Comparison of ENCODE assay signal across 28 cellular contexts in the genomic region with DNA sequence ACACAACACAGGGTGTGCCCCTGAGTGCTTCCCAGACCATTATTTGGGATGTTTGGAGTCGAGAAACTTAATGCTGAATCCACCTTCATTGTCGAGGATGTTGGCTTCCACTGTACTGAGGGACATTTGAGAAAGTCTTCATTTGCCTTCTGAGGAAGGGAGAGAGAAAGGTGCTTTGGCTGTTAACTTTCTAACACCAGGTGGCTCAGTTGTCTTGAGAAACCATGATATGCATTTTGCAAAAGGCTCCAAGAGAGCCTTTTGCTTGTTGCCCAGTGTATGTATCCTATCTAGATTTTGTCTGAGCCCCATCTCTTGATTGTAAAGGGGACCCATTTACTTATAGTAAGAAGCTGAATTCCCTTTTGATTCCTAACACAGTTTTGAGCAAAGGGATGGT. TPM values are rescaled to one million over a fixed set of nuclear protein-coding genes. Genes with fewer than 3 reads are reported as not detected.
DNase-seq lines count a peak whose midpoint lies in the region; ATAC-seq, FAIRE-seq and TF ChIP-seq lines count a peak whose summit lies in the region.
"Had no signal": no experiment of that assay in that cellular context is flagged by ENCODE, and none has a peak within 500 bp of the region (broad histone marks: within the 10 kb centered on the region; RNA-seq: fewer than 3 reads in every experiment).

No MANE protein-coding gene starts in this region.

- no peaks in the 10 kb centered on the region for H3K9me3 ChIP-seq in H9 (ENCODE audit: control insufficient read depth, low read depth, low read length)
- H3K9me3 ChIP-seq in Panc1 (ENCODE audit: control insufficient read depth, insufficient read depth, low read depth, low read length): no peaks in the 10 kb centered on the region
- no peaks in the 10 kb centered on the region for H3K9me3 ChIP-seq in kidney (ENCODE audit: control insufficient read depth in 1 of 2, low read length in 2 of 2)
- H3K9me3 ChIP-seq: testis, uterus had no signal

- DNase-seq in H9 (no peak), NCI-H1105 treated with DMSO at 0.1 percent for 48 hours (lab: John Stamatoyannopoulos, UW) (peak; percentile 21), Panc1 (ENCODE audit: low read depth, low spot score) (no peak), kidney (no peak), coronary artery (ENCODE audit: low spot score) (no peak)
- no peak for DNase-seq in effector memory CD8-positive, alpha-beta T cell
- DNase-seq: activated CD4-positive, alpha-beta T cell treated with anti-CD3 and anti-CD28 coated beads for 1 hour; activated T-cell treated with anti-CD3 and anti-CD28 coated beads for 4 hours; aorta; Calu3; hypothalamus; immature natural killer cell; KBM-7; MV-4-11; NCI-H187 treated with DMSO at 0.1 percent for 48 hours; NCI-H510A; stimulated activated naive CD8-positive, alpha-beta T cell treated with anti-CD3 and anti-CD28 coated beads, Interleukin-15, Interleukin-2, amounts not matched to agents 100 U/mL and 50 U/mL, for 24 hours; testis; uterus had no signal

- H4K20me1 ChIP-seq in H9 (ENCODE audit: control insufficient read depth, insufficient read depth, insufficient read length): no peaks in the 10 kb centered on the region

- no TSS peak for BruUV-seq in Panc1 (replicated peaks; lab: Mats Ljungman, UMichigan)

- no peaks in the 10 kb centered on the region for H3K79me1 ChIP-seq in H9 (ENCODE audit: insufficient read depth, low read depth, low read length, poor library complexity, severe bottlenecking)

- no peak overlapping the region for H2BK5ac ChIP-seq in H9 (ENCODE audit: insufficient read length, low read length)

- no peaks in the 10 kb centered on the region for H3K23me2 ChIP-seq in H9 (ENCODE audit: insufficient read length, low read depth, low read length, poor library complexity, severe bottlenecking)

- no peak overlapping the region for H3K9ac ChIP-seq in H9 (ENCODE audit: extremely low read depth, insufficient read length, low read length)
- no peak overlapping the region for H3K9ac ChIP-seq in kidney (ENCODE audit: low read length in 2 of 2)

- no peak overlapping the region for H3K4ac ChIP-seq in H9 (ENCODE audit: low read depth, low read length)

- WGBS in H9 (ENCODE audit: extremely low coverage, insufficient read length, low lambda C conversion rate): no CpG with 5 or more reads among the region's 2 CpGs

- no peak overlapping the region for H2BK15ac ChIP-seq in H9 (ENCODE audit: low read depth, low read length)

- no peak overlapping the region for H3K56ac ChIP-seq in H9 (ENCODE audit: insufficient read length, low read depth, low read length)

- no peaks in the 10 kb centered on the region for H3K36me3 Mint-ChIP-seq in H9 (ENCODE audit: insufficient read depth in 1 of 3, low read depth in 3 of 3)
- no peaks in the 10 kb centered on the region for H3K36me3 Mint-ChIP-seq in effector memory CD8-positive, alpha-beta T cell (ENCODE audit: insufficient read depth)
- H3K36me3 Mint-ChIP-seq: activated naive CD8-positive, alpha-beta T cell; immature natural killer cell; memory B cell had no signal

- H4K8ac ChIP-seq in H9 (replicated peaks; ENCODE audit: insufficient read length, low read depth, low read length): no peak overlapping the region

- CTCF ChIA-PET in Panc1 (lab: Charles Lee): no interaction called here

- H2BK120ac ChIP-seq in H9 (ENCODE audit: low read depth, low read length, poor library complexity, severe bottlenecking): no peak overlapping the region

- no peak overlapping the region for H4K5ac ChIP-seq in H9 (ENCODE audit: insufficient read length, low read depth, low read length)

- H3K27ac Mint-ChIP-seq in H9: no peak overlapping the region
- H3K27ac Mint-ChIP-seq in effector memory CD8-positive, alpha-beta T cell: no peak overlapping the region
- H3K27ac Mint-ChIP-seq: activated naive CD8-positive, alpha-beta T cell; immature natural killer cell; memory B cell; T-helper 1 cell treated with Interleukin-12 subunit alpha and Interleukin-12 subunit beta and Interleukin-4 antibody, amounts not matched to agents 30 μg/mL and 1 μg/mL, for 36 hours had no signal

- FAIRE-seq in kidney (lab: Jason Lieb, UNC): no peak
- FAIRE-seq: RCC 7860 had no signal

- in situ Hi-C loops in Panc1 (cut with HindIII; ENCODE audit: low pct_unique_long_range_greater_than_20kb, low sequenced_read_pairs): no loop called here

- H3K18ac ChIP-seq in H9 (ENCODE audit: insufficient read length, low read depth, low read length): no peak overlapping the region

- no peaks in the 10 kb centered on the region for H3K4me1 ChIP-seq in H9 (ENCODE audit: insufficient read depth, low read length)
- no peaks in the 10 kb centered on the region for H3K4me1 ChIP-seq in Panc1 (ENCODE audit: control insufficient read depth, insufficient read depth, low read length)
- no peaks in the 10 kb centered on the region for H3K4me1 ChIP-seq in kidney (ENCODE audit: control insufficient read depth in 1 of 2, insufficient read depth in 1 of 2, low read depth in 1 of 2, low read length in 2 of 2)
- H3K4me1 ChIP-seq: testis, uterus had no signal

- H3K36me3 ChIP-seq in Panc1 (ENCODE audit: control insufficient read depth, insufficient read depth, low read length): no peaks in the 10 kb centered on the region
- H3K36me3 ChIP-seq in kidney (ENCODE audit: control insufficient read depth in 1 of 2, insufficient read depth in 2 of 2, low read length in 2 of 2): no peaks in the 10 kb centered on the region
- H3K36me3 ChIP-seq: cardiac muscle cell, SJSA1, uterus had no signal

- H2AFZ ChIP-seq in H9 (ENCODE audit: low read length): no peak overlapping the region

- no peak overlapping the region for H3K4me2 ChIP-seq in H9 (ENCODE audit: insufficient read depth, insufficient read length, low read length)

- H3K4me3 ChIP-seq in Panc1 (ENCODE audit: low read depth in 2 of 2, low read length in 2 of 2) (no peak overlapping the region), kidney (ENCODE audit: low read length in 2 of 2) (no peak overlapping the region), coronary artery (no peak overlapping the region)
- H3K4me3 ChIP-seq: cardiac muscle cell, SJSA1, testis, uterus had no signal

- H3K14ac ChIP-seq in H9 (ENCODE audit: insufficient read depth, low read length): no peak overlapping the region

- TF ChIP-seq CTCF in H9 (conservative IDR thresholded peaks at IDR 0.05): 0 out of 3 replicates have a peak, but pooled peaks have one; percentile 20
- TF ChIP-seq CTCF in Panc1 (IDR thresholded peaks at IDR 0.05): peak; percentile 4; the same call in 1 of the 2 replicates
- peak; percentile 7 for TF ChIP-seq CTCF in kidney (IDR thresholded peaks at IDR 0.05; ENCODE audit: borderline replicate concordance, extremely low read depth, insufficient read depth)
- no peak for TF ChIP-seq CTCF in coronary artery (IDR thresholded peaks at IDR 0.05)

- no peak overlapping the region for H2BK20ac ChIP-seq in H9 (ENCODE audit: low read depth, low read length, poor library complexity, severe bottlenecking)

- POLR2A ChIA-PET in Panc1 (lab: Charles Lee): no interaction called here

- H3K27ac ChIP-seq in H9 (ENCODE audit: insufficient read length, low read depth, low read length) (no peak overlapping the region), Panc1 (ENCODE audit: low read length) (no peak overlapping the region), kidney (ENCODE audit: low read depth in 2 of 2, low read length in 2 of 2) (no peak overlapping the region), coronary artery (no peak overlapping the region)
- H3K27ac ChIP-seq: C4-2B, cardiac muscle cell, SJSA1, testis, uterus had no signal

- H3K4me3 Mint-ChIP-seq in H9: no peak overlapping the region
- H3K4me3 Mint-ChIP-seq in effector memory CD8-positive, alpha-beta T cell: no peak overlapping the region
- H3K4me3 Mint-ChIP-seq: activated naive CD8-positive, alpha-beta T cell; immature natural killer cell; memory B cell; T-helper 1 cell treated with Interleukin-12 subunit alpha and Interleukin-12 subunit beta and Interleukin-4 antibody, amounts not matched to agents 30 μg/mL and 1 μg/mL, for 36 hours had no signal

- H3K79me2 ChIP-seq in H9 (ENCODE audit: insufficient read depth, low read length): no peaks in the 10 kb centered on the region

- no peak overlapping the region for H3T11ph ChIP-seq in H9 (ENCODE audit: low read length)

- no peak overlapping the region for H2BK12ac ChIP-seq in H9 (ENCODE audit: insufficient read length, low read depth, low read length)

- ATAC-seq in Panc1: no peak
- no peak for ATAC-seq in GM19328 (IDR thresholded peaks at IDR 0.05; ENCODE audit: unreplicated experiment)
- ATAC-seq in effector memory CD8-positive, alpha-beta T cell (replicated peaks): no peak
- ATAC-seq: left lobe of liver; stimulated activated naive CD8-positive, alpha-beta T cell treated with anti-CD3 and anti-CD28 coated beads, Interleukin-15, Interleukin-2, amounts not matched to agents 100 U/mL and 50 U/mL, for 24 hours had no signal

- H3K4me1 Mint-ChIP-seq in H9: no peaks in the 10 kb centered on the region
- no peaks in the 10 kb centered on the region for H3K4me1 Mint-ChIP-seq in effector memory CD8-positive, alpha-beta T cell (ENCODE audit: low read depth in 2 of 2)
- H3K4me1 Mint-ChIP-seq: memory B cell had no signal

- no peaks in the 10 kb centered on the region for H3K27me3 Mint-ChIP-seq in H9 (ENCODE audit: low read depth)
- H3K27me3 Mint-ChIP-seq in effector memory CD8-positive, alpha-beta T cell: peaks cover 0 to 15% of the 10 kb centered on the region in 2 donors
- H3K27me3 Mint-ChIP-seq: memory B cell had no signal

- no peak overlapping the region for H2AK5ac ChIP-seq in H9 (ENCODE audit: insufficient read length, low read length)

- no peaks in the 10 kb centered on the region for H3K9me3 Mint-ChIP-seq in H9
- H3K9me3 Mint-ChIP-seq in effector memory CD8-positive, alpha-beta T cell: no peaks in the 10 kb centered on the region
- H3K9me3 Mint-ChIP-seq: immature natural killer cell; memory B cell; T-helper 1 cell treated with Interleukin-12 subunit alpha and Interleukin-12 subunit beta and Interleukin-4 antibody, amounts not matched to agents 30 μg/mL and 1 μg/mL, for 36 hours had no signal

- H3K27me3 ChIP-seq in H9 (ENCODE audit: insufficient read depth, low read length): no peaks in the 10 kb centered on the region
- H3K27me3 ChIP-seq in Panc1 (ENCODE audit: control insufficient read depth, insufficient read depth, low read length): no peaks in the 10 kb centered on the region
- H3K27me3 ChIP-seq: testis, uterus had no signal

- H3K23ac ChIP-seq in H9 (ENCODE audit: insufficient read length, low read depth, low read length): no peak overlapping the region

- intact Hi-C loops in Panc1 (cut with micrococcal nuclease; ENCODE audit: unreplicated experiment): no loop called here
- intact Hi-C loops in kidney (cut with DNase I): no loop called here

- no peak overlapping the region for H4K91ac ChIP-seq in H9 (ENCODE audit: insufficient read length, low read depth, low read length)

RNA-seq across cellular contexts. Expression of a gene that starts 28.6 kb away (rescaled TPM):
- total RNA-seq in H9 (2021) (1.5 and 1.8 TPM in 2 replicates), Panc1 (2021; ENCODE audit: unreplicated experiment) (not detected), kidney (2.4 TPM)
- polyA plus RNA-seq in Panc1 (2012; ENCODE audit: insufficient read length): not detected
- polyA plus RNA-seq in kidney (ENCODE audit: insufficient read depth, low read depth, low replicate concordance): 1.5 TPM
- total RNA-seq: Calu3 had no signal
- polyA plus RNA-seq: immature natural killer cell had no signal
